8 cellular contexts compared by ENCODE assay signal in the genomic region with DNA sequence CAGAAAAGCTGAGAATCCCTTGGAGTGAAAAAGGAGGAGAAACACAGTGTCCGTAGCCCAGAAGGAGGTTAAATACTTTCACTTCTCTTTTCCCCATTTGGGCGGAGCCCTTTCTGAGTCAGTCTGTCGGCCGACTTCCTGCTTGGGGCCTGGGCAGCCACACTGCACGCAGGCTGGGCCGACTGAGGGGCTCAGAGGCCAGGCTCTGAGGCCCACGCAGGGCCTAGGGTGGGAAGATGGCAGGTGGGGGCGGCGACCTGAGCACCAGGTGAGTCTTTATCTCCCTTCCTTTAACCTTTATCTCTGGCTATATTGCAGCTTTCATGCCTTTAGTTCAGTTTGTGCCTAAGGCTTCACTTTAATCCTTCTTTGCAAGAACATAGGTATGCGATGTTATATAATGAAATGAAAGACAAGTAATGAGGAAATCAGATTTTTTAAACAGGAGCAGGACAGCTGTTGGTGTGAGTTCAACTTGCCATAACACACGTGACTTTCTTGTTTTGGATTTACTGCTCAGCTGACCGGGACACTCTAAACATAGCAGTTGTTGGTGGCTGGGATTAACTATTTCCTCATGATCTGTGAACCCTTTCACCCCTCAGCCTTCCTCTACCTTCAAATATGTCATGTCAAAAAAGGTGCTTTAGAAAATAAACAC. TPM values are rescaled to one million over a fixed set of nuclear protein-coding genes. Genes with fewer than 3 reads are reported as not detected.
DNase-seq lines count a peak whose midpoint lies in the region; ATAC-seq and TF ChIP-seq lines count a peak whose summit lies in the region.

A gene (plus strand): TSS at position 141 of the 661 bp plus-strand sequence. CDS start 96 bp downstream, at position 237.

- peaks cover 3 to 9% of the 10 kb centered on the region in 2 experiments; a peak in 2 of 4 replicates for H3K4me1 ChIP-seq in SK-N-SH (ENCODE audit: control insufficient read depth in 1 of 2, insufficient read depth in 2 of 2, low read depth in 1 of 2, low read length in 1 of 2)
- peaks cover 5 to 78% (median 44%) of the 10 kb centered on the region in 12 donors for H3K4me1 ChIP-seq in heart left ventricle

- POLR2A ChIA-PET in SK-N-SH (lab: Yijun Ruan, JAX): no interaction called here

- no peaks in the 10 kb centered on the region for H3K9me3 Mint-ChIP-seq in activated naive CD4-positive, alpha-beta T cell treated with anti-CD3 and anti-CD28 coated beads for 36 hours

- peaks cover 26% of the 10 kb centered on the region for H3K36me3 Mint-ChIP-seq in activated naive CD4-positive, alpha-beta T cell treated with anti-CD3 and anti-CD28 coated beads for 36 hours (ENCODE audit: low read depth)

- no peaks in the 10 kb centered on the region for H4K20me1 ChIP-seq in SK-N-SH (ENCODE audit: insufficient read depth)

- no peak for TF ChIP-seq EP300 in SK-N-SH (IDR thresholded peaks at IDR 0.05; ENCODE audit: borderline replicate concordance in 1 of 2, low read depth in 1 of 2, low read length in 1 of 2)

- peak within 1 kb of the TSS; percentile 99 for H3K27ac Mint-ChIP-seq in activated naive CD4-positive, alpha-beta T cell treated with anti-CD3 and anti-CD28 coated beads for 36 hours

- intact Hi-C loops in activated naive CD4-positive, alpha-beta T cell treated with anti-CD3 and anti-CD28 coated beads for 36 hours (cut with micrococcal nuclease): loop anchor here (1.0 to 10.0 kb wide), 11 partner anchors 25 to 1049 kb away; a partner anchor contains a TSS
- intact Hi-C loops in heart left ventricle (cut with DNase I): loop anchor here in 3 of 10 donors (10.0 kb wide), 2 partner anchors 91 to 191 kb away; a partner anchor contains a TSS

- no peak for TF ChIP-seq RAD21 in SK-N-SH (IDR thresholded peaks at IDR 0.05; ENCODE audit: low read length)

- DNase-seq in ACHN: peak; percentile 90
- no peak for DNase-seq in SK-N-SH
- DNase-seq in activated naive CD4-positive, alpha-beta T cell treated with anti-CD3 and anti-CD28 coated beads for 36 hours: peak; percentile 84
- DNase-seq in heart left ventricle: peak; percentile 81 to 88 (median 85)
- DNase-seq in islet precursor cell: no peak

- peak within 1 kb of the TSS; percentile 69 for H3K9ac ChIP-seq in SK-N-SH

- WGBS in SK-N-SH (ENCODE audit: low lambda C conversion rate): 3% methylated on average over 12 of the region's 12 CpGs
- WGBS in heart left ventricle, 4 donors: 2 to 9% (median 7%) methylated on average over 12 of the region's 12 CpGs

- ATAC-seq in HG03175 (IDR thresholded peaks at IDR 0.05; ENCODE audit: unreplicated experiment) (peak; percentile 85), heart left ventricle (peak; percentile 82 to 91 (median 83))

- H3K27me3 ChIP-seq in SK-N-SH (ENCODE audit: insufficient read depth) (no peaks in the 10 kb centered on the region), heart left ventricle (no peaks in the 10 kb centered on the region)

- H3K36me3 ChIP-seq in SK-N-SH (replicated peaks in 1 of 2; ENCODE audit: control insufficient read depth in 1 of 2, insufficient read depth in 2 of 2, low read length in 1 of 2): peaks cover 0 to 3% of the 10 kb centered on the region in 2 experiments
- peaks cover 0 to 12% (median 0%) of the 10 kb centered on the region in 9 donors for H3K36me3 ChIP-seq in heart left ventricle

- TF ChIP-seq POLR2A in GM18951 (IDR thresholded peaks at IDR 0.05; ENCODE audit: extremely low read depth, insufficient read depth, insufficient read length) (peak; percentile 93), heart left ventricle (IDR thresholded peaks at IDR 0.05) (peak in 1 of 2 donors; percentile 58)

- H3K9me3 ChIP-seq in SK-N-SH (no peaks in the 10 kb centered on the region), heart left ventricle (no peaks in the 10 kb centered on the region)

- H3K27me3 Mint-ChIP-seq in activated naive CD4-positive, alpha-beta T cell treated with anti-CD3 and anti-CD28 coated beads for 36 hours (ENCODE audit: low read depth): no peaks in the 10 kb centered on the region

- no peaks in the 10 kb centered on the region for H3K9me2 ChIP-seq in SK-N-SH

- H3K27ac ChIP-seq in SK-N-SH (ENCODE audit: low read depth in 2 of 2, low read length in 1 of 2) (peak within 1 kb of the TSS; percentile 83 to 85), heart left ventricle (peak within 1 kb of the TSS; percentile 81 to 97 (median 94)), skin epidermis (peak within 1 kb of the TSS; percentile 64 to 99 (median 93))

- in situ Hi-C loops in ACHN (cut with HindIII; ENCODE audit: low pct_ligation_motif_present, low pct_unique_long_range_greater_than_20kb, low sequenced_read_pairs) (no loop called here), GM18951 (cut with MboI; ENCODE audit: low sequenced_read_pairs, unreplicated experiment) (no loop called here)

- H3K4me2 ChIP-seq in SK-N-SH: peak within 1 kb of the TSS; percentile 79

- CTCF ChIA-PET in SK-N-SH (lab: Yijun Ruan, JAX): interaction anchor here (0.6 kb wide), 1 partner anchor 70 kb away, joined by 3 read pairs; no protein-coding TSS in a partner anchor
- CTCF ChIA-PET in activated naive CD4-positive, alpha-beta T cell treated with anti-CD3 and anti-CD28 coated beads for 36 hours (lab: Charles Lee): interaction anchor here (0.9 kb wide), 1 partner anchor 187 kb away, joined by 3 read pairs; no protein-coding TSS in a partner anchor

- peaks cover 64% of the 10 kb centered on the region for H3K4me1 Mint-ChIP-seq in activated naive CD4-positive, alpha-beta T cell treated with anti-CD3 and anti-CD28 coated beads for 36 hours (ENCODE audit: low read depth)

- H3K4me3 ChIP-seq in SK-N-SH (ENCODE audit: low read depth in 2 of 2, low read length in 1 of 2) (peak within 1 kb of the TSS; percentile 56 to 77), heart left ventricle (peak within 1 kb of the TSS; percentile 19 to 77 (median 66)), skin epidermis (peak within 1 kb of the TSS; percentile 46 to 61 (median 58))

- no peaks in the 10 kb centered on the region for H3F3A ChIP-seq in SK-N-SH (replicated peaks; ENCODE audit: insufficient read depth)

- TF ChIP-seq CTCF in SK-N-SH (IDR thresholded peaks at IDR 0.05) (no peak), heart left ventricle (IDR thresholded peaks at IDR 0.05) (no peak)

- peaks cover 52% of the 10 kb centered on the region for H3K79me2 ChIP-seq in SK-N-SH (ENCODE audit: insufficient read depth)

- H3K4me3 Mint-ChIP-seq in activated naive CD4-positive, alpha-beta T cell treated with anti-CD3 and anti-CD28 coated beads for 36 hours: peak within 1 kb of the TSS; percentile 96

- H2AFZ ChIP-seq in SK-N-SH (ENCODE audit: low read depth): peak within 1 kb of the TSS; percentile 61

TF ChIP-seq in SK-N-SH, 30 proteins besides CTCF, POLR2A, EP300 and RAD21 (continues in another document):
- TF ChIP-seq, protein P1, sequence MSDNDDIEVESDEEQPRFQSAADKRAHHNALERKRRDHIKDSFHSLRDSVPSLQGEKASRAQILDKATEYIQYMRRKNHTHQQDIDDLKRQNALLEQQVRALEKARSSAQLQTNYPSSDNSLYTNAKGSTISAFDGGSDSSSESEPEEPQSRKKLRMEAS (IDR thresholded peaks at IDR 0.05; ENCODE audit: low read depth): no peak; the same call in 1 of the 2 replicates
- TF ChIP-seq NFIC (IDR thresholded peaks at IDR 0.05; ENCODE audit: borderline replicate concordance) (no peak), NRF1 (IDR thresholded peaks at IDR 0.05; ENCODE audit: low read depth, low read length) (no peak), YY1 (IDR thresholded peaks at IDR 0.05; ENCODE audit: low read depth) (0 out of 2 replicates have a peak, but pooled peaks have one; percentile 20), RFX5 (IDR thresholded peaks at IDR 0.05; ENCODE audit: low read length) (no peak), POLR2AphosphoS5 (IDR thresholded peaks at IDR 0.05; ENCODE audit: low read depth, low read length) (peak; percentile 90), TEAD4 (IDR thresholded peaks at IDR 0.05; ENCODE audit: borderline replicate concordance, insufficient read depth) (no peak)
- TF ChIP-seq, protein P2, sequence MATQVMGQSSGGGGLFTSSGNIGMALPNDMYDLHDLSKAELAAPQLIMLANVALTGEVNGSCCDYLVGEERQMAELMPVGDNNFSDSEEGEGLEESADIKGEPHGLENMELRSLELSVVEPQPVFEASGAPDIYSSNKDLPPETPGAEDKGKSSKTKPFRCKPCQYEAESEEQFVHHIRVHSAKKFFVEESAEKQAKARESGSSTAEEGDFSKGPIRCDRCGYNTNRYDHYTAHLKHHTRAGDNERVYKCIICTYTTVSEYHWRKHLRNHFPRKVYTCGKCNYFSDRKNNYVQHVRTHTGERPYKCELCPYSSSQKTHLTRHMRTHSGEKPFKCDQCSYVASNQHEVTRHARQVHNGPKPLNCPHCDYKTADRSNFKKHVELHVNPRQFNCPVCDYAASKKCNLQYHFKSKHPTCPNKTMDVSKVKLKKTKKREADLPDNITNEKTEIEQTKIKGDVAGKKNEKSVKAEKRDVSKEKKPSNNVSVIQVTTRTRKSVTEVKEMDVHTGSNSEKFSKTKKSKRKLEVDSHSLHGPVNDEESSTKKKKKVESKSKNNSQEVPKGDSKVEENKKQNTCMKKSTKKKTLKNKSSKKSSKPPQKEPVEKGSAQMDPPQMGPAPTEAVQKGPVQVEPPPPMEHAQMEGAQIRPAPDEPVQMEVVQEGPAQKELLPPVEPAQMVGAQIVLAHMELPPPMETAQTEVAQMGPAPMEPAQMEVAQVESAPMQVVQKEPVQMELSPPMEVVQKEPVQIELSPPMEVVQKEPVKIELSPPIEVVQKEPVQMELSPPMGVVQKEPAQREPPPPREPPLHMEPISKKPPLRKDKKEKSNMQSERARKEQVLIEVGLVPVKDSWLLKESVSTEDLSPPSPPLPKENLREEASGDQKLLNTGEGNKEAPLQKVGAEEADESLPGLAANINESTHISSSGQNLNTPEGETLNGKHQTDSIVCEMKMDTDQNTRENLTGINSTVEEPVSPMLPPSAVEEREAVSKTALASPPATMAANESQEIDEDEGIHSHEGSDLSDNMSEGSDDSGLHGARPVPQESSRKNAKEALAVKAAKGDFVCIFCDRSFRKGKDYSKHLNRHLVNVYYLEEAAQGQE (IDR thresholded peaks at IDR 0.05; ENCODE audit: low read depth, low read length): peak; percentile 36; the same call in 1 of the 2 replicates
- TF ChIP-seq, protein P3, sequence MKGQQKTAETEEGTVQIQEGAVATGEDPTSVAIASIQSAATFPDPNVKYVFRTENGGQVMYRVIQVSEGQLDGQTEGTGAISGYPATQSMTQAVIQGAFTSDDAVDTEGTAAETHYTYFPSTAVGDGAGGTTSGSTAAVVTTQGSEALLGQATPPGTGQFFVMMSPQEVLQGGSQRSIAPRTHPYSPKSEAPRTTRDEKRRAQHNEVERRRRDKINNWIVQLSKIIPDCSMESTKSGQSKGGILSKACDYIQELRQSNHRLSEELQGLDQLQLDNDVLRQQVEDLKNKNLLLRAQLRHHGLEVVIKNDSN (IDR thresholded peaks at IDR 0.05; ENCODE audit: borderline replicate concordance, low read depth): peak; percentile 75; the same call in 1 of the 2 replicates

RNA-seq across cellular contexts. Expression of the gene that starts here (rescaled TPM):
- polyA plus RNA-seq in SK-N-SH (2012; rRNA removed): 38.1 and 50.6 TPM in 2 replicates
- polyA plus RNA-seq in SK-N-SH (2012; cell fraction: cytosol; rRNA removed): 51.6 and 62.3 TPM in 2 replicates
- 23.2 and 49.5 TPM in 2 replicates for polyA plus RNA-seq in SK-N-SH (2012; cell fraction: nucleus; rRNA removed)
- total RNA-seq in activated naive CD4-positive, alpha-beta T cell treated with anti-CD3 and anti-CD28 coated beads for 36 hours: 100 to 1,000 TPM; 145 to 151 TPM
- total RNA-seq in heart left ventricle: 100 to 1,000 TPM in 2 of 9 donors, 10 to 100 TPM in 7; 52.2 to 133 (median 67.6) TPM
- 10 to 100 TPM; 32.6 to 48.8 TPM for polyA plus RNA-seq in heart left ventricle

Comparison
In these comparisons a context has a peak if more than half of its experiments do, and no peak if none do; other contexts are left out.
1. DNase-seq: peak in ACHN (single experiment), activated naive CD4-positive, alpha-beta T cell treated with anti-CD3 and anti-CD28 coated beads for 36 hours (single experiment) and heart left ventricle (5 of 5); none in SK-N-SH (single experiment) and islet precursor cell (single experiment).
2. Peak in every context shown above with its lines, with median percentiles within 50 percentile points of each other: H3K27ac ChIP-seq and H3K4me3 ChIP-seq.